In genomic region chr19:12938054-12938535, GRCh38 we compare ENCODE assay signal across 8 cellular contexts. TPM values are rescaled to one million over a fixed set of nuclear protein-coding genes. Genes with fewer than 3 reads are reported as not detected.
A peak's percentile ranks its signal among the peaks of the same experiment; 100 is the strongest.
DNase-seq lines count a peak whose midpoint lies in the region; ATAC-seq and TF ChIP-seq lines count a peak whose summit lies in the region.

No MANE protein-coding gene starts in this region.

- BruUV-seq in PC-3 (replicated peaks; lab: Mats Ljungman, UMichigan), result no TSS peak

- H3K27ac ChIP-seq in PC-3 (ENCODE audit: low read length), result peak overlapping the region; percentile 36

- H3K4me1 ChIP-seq in PC-3 (ENCODE audit: insufficient read depth, low read length), result peaks cover 33% of the 10 kb centered on the region
- H3K4me1 ChIP-seq in mononuclear cell (ENCODE audit: insufficient read depth, low read length), result peaks cover 68% of the 10 kb centered on the region

- peak overlapping the region; percentile 96 for H3K27ac Mint-ChIP-seq in activated T-cell treated with anti-CD3 and anti-CD28 coated beads, Interleukin-2, amount 50 U/mL, for 24 hours

- H3F3A ChIP-seq in PC-3 (ENCODE audit: low read length, unreplicated experiment), result peaks cover 15% of the 10 kb centered on the region

- H3K4me2 ChIP-seq in PC-3 (ENCODE audit: low read length), result peak overlapping the region; percentile 92

- CTCF ChIA-PET in PC-3 (lab: Charles Lee), result interaction anchor here (0.5 kb wide), 1 partner anchor 1014 kb away, joined by 5 read pairs; no protein-coding TSS in a partner anchor

- no peaks in the 10 kb centered on the region for H3K27me3 Mint-ChIP-seq in activated T-cell treated with anti-CD3 and anti-CD28 coated beads, Interleukin-2, amount 50 U/mL, for 24 hours

- H3K27me3 ChIP-seq in PC-3 (ENCODE audit: low read length), result no peaks in the 10 kb centered on the region
- no peaks in the 10 kb centered on the region for H3K27me3 ChIP-seq in mononuclear cell (ENCODE audit: insufficient read depth, low read length)

- in situ Hi-C loops in KBM-7 (cut with MboI; ENCODE audit: low pct_unique_long_range_greater_than_20kb, low sequenced_read_pairs), result no loop called here

- POLR2A ChIA-PET in PC-3 (lab: Charles Lee; ENCODE audit: unreplicated experiment), result no interaction called here

- H3K36me3 ChIP-seq in PC-3 (ENCODE audit: low read depth, low read length), result peaks cover 39% of the 10 kb centered on the region

- H3K9ac ChIP-seq in PC-3 (ENCODE audit: low read length), result peak overlapping the region; percentile 98

- DNase-seq in DMS 273 treated with DMSO at 0.1 percent for 48 hours (lab: John Stamatoyannopoulos, UW), result peak; percentile 98
- peak; percentile 99 for DNase-seq in KBM-7
- peak; percentile 100 for DNase-seq in PC-3
- peak; percentile 99 for DNase-seq in activated T-cell treated with anti-CD3 and anti-CD28 coated beads, Interleukin-2, amount 50 U/mL, for 24 hours
- DNase-seq in epithelial cell of proximal tubule (ENCODE audit: low read depth), result peak; percentile 89
- DNase-seq in stimulated activated CD8-positive, alpha-beta memory T cell treated with anti-CD3 and anti-CD28 coated beads, Interleukin-2, amount 100 ng/mL, for 48 hours (ENCODE audit: low read depth in 2 of 2), result peak; percentile 98 to 100

- intact Hi-C loops in PC-3 (cut with micrococcal nuclease), result no loop called here

- TF ChIP-seq CTCF in PC-3 (conservative IDR thresholded peaks at IDR 0.05; ENCODE audit: low read depth, low read length), result no peak
- TF ChIP-seq CTCF in epithelial cell of proximal tubule (conservative IDR thresholded peaks at IDR 0.05; ENCODE audit: low read depth, low read length), result no peak

- H3K9me2 ChIP-seq in PC-3 (replicated peaks; ENCODE audit: low read length), result no peaks in the 10 kb centered on the region

- H3K4me3 ChIP-seq in PC-3 (ENCODE audit: low read length), result peak overlapping the region; percentile 95
- H3K4me3 ChIP-seq in epithelial cell of proximal tubule (ENCODE audit: low read depth, low read length), result peak overlapping the region; percentile 79
- peak overlapping the region; percentile 95 for H3K4me3 ChIP-seq in mononuclear cell (ENCODE audit: low read length)

- H3K9me3 ChIP-seq in PC-3 (ENCODE audit: low read length) (no peaks in the 10 kb centered on the region), mononuclear cell (ENCODE audit: low read depth, low read length) (no peaks in the 10 kb centered on the region)

- H3K79me2 ChIP-seq in PC-3 (ENCODE audit: low read length), result peaks cover 46% of the 10 kb centered on the region

- peaks cover 70% of the 10 kb centered on the region for H3K4me1 Mint-ChIP-seq in activated T-cell treated with anti-CD3 and anti-CD28 coated beads, Interleukin-2, amount 50 U/mL, for 24 hours (ENCODE audit: low read depth)

- no peaks in the 10 kb centered on the region for H3K9me3 Mint-ChIP-seq in activated T-cell treated with anti-CD3 and anti-CD28 coated beads, Interleukin-2, amount 50 U/mL, for 24 hours

- peaks cover 53% of the 10 kb centered on the region for H3K36me3 Mint-ChIP-seq in activated T-cell treated with anti-CD3 and anti-CD28 coated beads, Interleukin-2, amount 50 U/mL, for 24 hours (ENCODE audit: low read depth)

- peak overlapping the region; percentile 98 for H3K4me3 Mint-ChIP-seq in activated T-cell treated with anti-CD3 and anti-CD28 coated beads, Interleukin-2, amount 50 U/mL, for 24 hours

- H4K20me1 ChIP-seq in PC-3 (ENCODE audit: low read length), result peaks cover 32% of the 10 kb centered on the region

- ATAC-seq in GM21737 (IDR thresholded peaks at IDR 0.05; ENCODE audit: unreplicated experiment), result peak; percentile 86
- peak; percentile 91 for ATAC-seq in PC-3

- H2AFZ ChIP-seq in PC-3 (ENCODE audit: low read length), result peak overlapping the region; percentile 87

RNA-seq across cellular contexts. Expression of gene CALR, which starts 0.3 kb away (rescaled TPM):
- total RNA-seq in PC-3 (2014; rRNA removed) (2,022 and 2,043 TPM in 2 replicates), epithelial cell of proximal tubule (1,613 and 1,812 TPM in 2 replicates), mononuclear cell (434 TPM)

RNA-seq across cellular contexts. Expression of gene FARSA, which starts 4.6 kb away (rescaled TPM):
- total RNA-seq in PC-3 (2014; rRNA removed), result 194 and 339 TPM in 2 replicates
- 89.1 and 101 TPM in 2 replicates for total RNA-seq in epithelial cell of proximal tubule
- 12.2 TPM for total RNA-seq in mononuclear cell

RNA-seq across cellular contexts. Expression of gene RAD23A, which starts 7.6 kb away (rescaled TPM):
- total RNA-seq in PC-3 (2014; rRNA removed), result 389 and 418 TPM in 2 replicates
- 108 and 129 TPM in 2 replicates for total RNA-seq in epithelial cell of proximal tubule
- 48.8 TPM for total RNA-seq in mononuclear cell

RNA-seq across cellular contexts. Expression of gene GADD45GIP1, which starts 18.9 kb away (rescaled TPM):
- total RNA-seq in PC-3 (2014; rRNA removed) (219 and 352 TPM in 2 replicates), epithelial cell of proximal tubule (87.2 and 105 TPM in 2 replicates), mononuclear cell (5.2 TPM)

RNA-seq across cellular contexts. Expression of gene SYCE2, which starts 19.0 kb away (rescaled TPM):
- 0.40 and 0.95 TPM in 2 replicates for total RNA-seq in PC-3 (2014; rRNA removed)
- total RNA-seq in epithelial cell of proximal tubule, result 0.22 and 1.3 TPM in 2 replicates
- total RNA-seq in mononuclear cell, result 0.84 TPM

Comparison
In these comparisons a context has a peak if more than half of its experiments do, and no peak if none do; other contexts are left out.
1. Peak in every context shown above with its lines: DNase-seq, ATAC-seq, H3K4me3 ChIP-seq and H3K27ac ChIP-seq.